Comparison of ENCODE assay signal across 9 cellular contexts in genomic region chr15:83436513-83437158, GRCh38. TPM values are rescaled to one million over a fixed set of nuclear protein-coding genes. Genes with fewer than 3 reads are reported as not detected.
DNase-seq lines count a peak whose midpoint lies in the region; ATAC-seq and TF ChIP-seq lines count a peak whose summit lies in the region.
"Had no signal": no experiment of that assay in that cellular context is flagged by ENCODE, and none has a peak within 500 bp of the region (broad histone marks: within the 10 kb centered on the region; RNA-seq: fewer than 3 reads in every experiment).

No MANE protein-coding gene starts in this region.

- TF ChIP-seq CTCF in GM06990 (IDR thresholded peaks at IDR 0.05; ENCODE audit: insufficient read depth, low read length, poor library complexity, severe bottlenecking) (peak; percentile 54), neural cell (IDR thresholded peaks at IDR 0.05; ENCODE audit: poor library complexity, severe bottlenecking) (peak; percentile 72), coronary artery (IDR thresholded peaks at IDR 0.05) (no peak)

- DNase-seq in GM06990 (ENCODE audit: extremely low read depth, insufficient read length) (no peak), NAMALWA (ENCODE audit: low spot score) (peak; percentile 49), dedifferentiated amniotic fluid mesenchymal stem cell (ENCODE audit: extremely low spot score) (peak; percentile 43), coronary artery (ENCODE audit: low spot score) (no peak), T-helper 1 cell (no peak)
- no peak for DNase-seq in activated effector memory CD4-positive, alpha-beta T cell treated with anti-CD3 and anti-CD28 coated beads, Interleukin-2, amount 50 U/mL, for 16 hours
- DNase-seq: natural killer cell had no signal

- no peaks in the 10 kb centered on the region for H3F3A ChIP-seq in neural cell (ENCODE audit: insufficient read depth, low read length, poor library complexity, severe bottlenecking)

- TF ChIP-seq RAD21 in neural cell (conservative IDR thresholded peaks at IDR 0.05), result peak; percentile 73

- H3K4me3 ChIP-seq in GM06990 (replicated peaks; ENCODE audit: low read depth, low read length) (no peak overlapping the region), neural cell (ENCODE audit: low read length) (no peak overlapping the region), coronary artery (no peak overlapping the region)

- no peak for TF ChIP-seq EP300 in neural cell (conservative IDR thresholded peaks at IDR 0.05; ENCODE audit: poor library complexity, severe bottlenecking)

- no peak overlapping the region for H2AFZ ChIP-seq in neural cell (ENCODE audit: low read depth, low read length)

- no peaks in the 10 kb centered on the region for H4K20me1 ChIP-seq in neural cell (ENCODE audit: insufficient read depth)

- H3K4me2 ChIP-seq in neural cell (ENCODE audit: low read length), result no peak overlapping the region

- no peak overlapping the region for H3K27ac ChIP-seq in neural cell (ENCODE audit: low read length)
- no peak overlapping the region for H3K27ac ChIP-seq in coronary artery

- no peak for ATAC-seq in GM21786 (IDR thresholded peaks at IDR 0.05; ENCODE audit: unreplicated experiment)

- H3K79me2 ChIP-seq in neural cell (replicated peaks; ENCODE audit: insufficient read depth, low read length), result no peaks in the 10 kb centered on the region

- H3K36me3 ChIP-seq in GM06990 (ENCODE audit: control insufficient read depth, insufficient read depth, low read length), result no peaks in the 10 kb centered on the region
- H3K36me3 ChIP-seq in neural cell (ENCODE audit: insufficient read depth, low read length), result no peaks in the 10 kb centered on the region

- no peaks in the 10 kb centered on the region for H3K9me2 ChIP-seq in neural cell (ENCODE audit: insufficient read depth, low read length)

- H3K27me3 ChIP-seq in GM06990 (replicated peaks; ENCODE audit: control insufficient read depth, insufficient read depth, low read length) (no peaks in the 10 kb centered on the region), neural cell (ENCODE audit: insufficient read depth, low read depth, low read length) (no peaks in the 10 kb centered on the region)

- H3K9ac ChIP-seq in neural cell (ENCODE audit: low read length), result no peak overlapping the region

- no peaks in the 10 kb centered on the region for H3K9me3 ChIP-seq in neural cell (ENCODE audit: low read length)

TF ChIP-seq in neural cell, 6 proteins besides CTCF, POLR2A, EP300 and RAD21:
- no peak for TF ChIP-seq EZH2 (IDR thresholded peaks at IDR 0.05; ENCODE audit: borderline replicate concordance, insufficient read depth, low read length, poor library complexity, severe bottlenecking)
- peak; percentile 74 for TF ChIP-seq SMC3 (conservative IDR thresholded peaks at IDR 0.05; ENCODE audit: poor library complexity)

RNA-seq across cellular contexts. Expression of gene SH3GL3, which starts 10.5 kb away (rescaled TPM):
- 85.8 and 104 TPM in 2 replicates for polyA plus RNA-seq in neural cell
- polyA minus RNA-seq in neural cell, result 51.9 and 52.0 TPM in 2 replicates

Comparison
In these comparisons a context has a peak if more than half of its experiments do, and no peak if none do; other contexts are left out.
1. DNase-seq: peak in NAMALWA (single experiment) and dedifferentiated amniotic fluid mesenchymal stem cell (single experiment); none in GM06990 (single experiment), activated effector memory CD4-positive, alpha-beta T cell treated with anti-CD3 and anti-CD28 coated beads, Interleukin-2, amount 50 U/mL, for 16 hours (single experiment), coronary artery (single experiment) and T-helper 1 cell (0 of 5).